Comparison of ENCODE assay signal across 2 cellular contexts in the genomic region with DNA sequence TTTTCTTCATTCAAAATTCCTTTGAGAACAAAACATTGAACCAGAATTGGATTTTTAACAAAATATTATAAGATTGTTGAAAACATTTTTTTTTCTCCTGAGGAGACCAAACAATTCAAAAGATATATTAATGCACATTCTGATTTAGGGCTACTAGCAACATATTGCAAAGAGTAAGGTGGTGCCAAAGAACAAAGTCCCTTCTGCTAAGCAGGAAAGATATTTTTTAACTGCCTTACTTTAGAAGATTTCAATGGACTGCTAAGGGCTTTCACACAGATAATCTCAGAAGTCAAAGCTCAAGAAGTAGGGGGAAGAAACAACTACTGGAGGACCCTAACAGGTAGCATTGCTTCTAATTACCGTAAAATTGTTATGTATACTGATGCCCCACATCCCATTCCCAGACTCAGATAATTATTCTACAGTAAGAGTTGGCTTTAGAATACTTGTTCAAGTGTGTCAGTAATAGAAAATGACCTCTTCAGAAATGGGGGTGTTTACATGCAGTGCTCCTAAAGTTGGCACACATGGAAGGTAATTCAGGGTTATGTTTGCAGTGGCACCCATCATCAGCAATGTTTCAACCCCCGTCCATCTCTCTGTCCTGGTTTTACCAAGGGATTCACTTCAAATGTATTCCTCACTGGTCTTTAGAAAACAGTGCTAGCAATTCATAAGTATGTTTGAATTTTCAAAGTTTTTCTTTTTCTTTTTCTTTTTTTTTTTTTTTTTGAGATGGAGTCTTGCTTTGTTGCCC.
A peak's percentile ranks its signal among the peaks of the same experiment; 100 is the strongest.
TF ChIP-seq lines count a peak whose summit lies in the region.

No MANE protein-coding gene starts in this region.

TF ChIP-seq in liver, 16 proteins besides CTCF, POLR2A, EP300 and RAD21 (continued from another document):
- peak in 1 of 2 donors; percentile 23 for TF ChIP-seq RXRA (IDR thresholded peaks at IDR 0.05)

TF ChIP-seq in HepG2, 621 proteins besides CTCF, POLR2A, EP300 and RAD21:
- TF ChIP-seq, protein P1, sequence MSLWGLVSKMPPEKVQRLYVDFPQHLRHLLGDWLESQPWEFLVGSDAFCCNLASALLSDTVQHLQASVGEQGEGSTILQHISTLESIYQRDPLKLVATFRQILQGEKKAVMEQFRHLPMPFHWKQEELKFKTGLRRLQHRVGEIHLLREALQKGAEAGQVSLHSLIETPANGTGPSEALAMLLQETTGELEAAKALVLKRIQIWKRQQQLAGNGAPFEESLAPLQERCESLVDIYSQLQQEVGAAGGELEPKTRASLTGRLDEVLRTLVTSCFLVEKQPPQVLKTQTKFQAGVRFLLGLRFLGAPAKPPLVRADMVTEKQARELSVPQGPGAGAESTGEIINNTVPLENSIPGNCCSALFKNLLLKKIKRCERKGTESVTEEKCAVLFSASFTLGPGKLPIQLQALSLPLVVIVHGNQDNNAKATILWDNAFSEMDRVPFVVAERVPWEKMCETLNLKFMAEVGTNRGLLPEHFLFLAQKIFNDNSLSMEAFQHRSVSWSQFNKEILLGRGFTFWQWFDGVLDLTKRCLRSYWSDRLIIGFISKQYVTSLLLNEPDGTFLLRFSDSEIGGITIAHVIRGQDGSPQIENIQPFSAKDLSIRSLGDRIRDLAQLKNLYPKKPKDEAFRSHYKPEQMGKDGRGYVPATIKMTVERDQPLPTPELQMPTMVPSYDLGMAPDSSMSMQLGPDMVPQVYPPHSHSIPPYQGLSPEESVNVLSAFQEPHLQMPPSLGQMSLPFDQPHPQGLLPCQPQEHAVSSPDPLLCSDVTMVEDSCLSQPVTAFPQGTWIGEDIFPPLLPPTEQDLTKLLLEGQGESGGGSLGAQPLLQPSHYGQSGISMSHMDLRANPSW (CRISPR knock-in tag; IDR thresholded peaks at IDR 0.05; ENCODE audit: borderline replicate concordance), result no peak
- TF ChIP-seq ZNF10 (CRISPR knock-in tag; IDR thresholded peaks at IDR 0.05; ENCODE audit: borderline replicate concordance, low read depth), result no peak
- TF ChIP-seq, protein P2, sequence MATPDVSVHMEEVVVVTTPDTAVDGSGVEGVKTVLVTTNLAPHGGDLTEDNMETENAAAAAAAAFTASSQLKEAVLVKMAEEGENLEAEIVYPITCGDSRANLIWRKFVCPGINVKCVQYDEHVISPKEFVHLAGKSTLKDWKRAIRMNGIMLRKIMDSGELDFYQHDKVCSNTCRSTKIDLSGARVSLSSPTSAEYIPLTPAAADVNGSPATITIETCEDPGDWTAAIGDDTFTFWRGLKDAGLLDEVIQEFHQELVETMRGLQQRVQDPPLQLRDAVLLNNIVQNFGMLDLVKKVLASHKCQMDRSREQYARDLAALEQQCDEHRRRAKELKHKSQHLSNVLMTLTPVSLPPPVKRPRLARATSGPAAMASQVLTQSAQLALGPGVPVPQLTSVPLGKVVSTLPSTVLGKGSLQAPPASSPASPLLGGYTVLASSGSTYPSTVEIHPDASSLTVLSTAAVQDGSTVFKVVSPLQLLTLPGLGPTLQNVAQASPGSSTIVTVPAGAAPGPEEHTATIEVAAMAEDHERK (CRISPR knock-in tag; IDR thresholded peaks at IDR 0.05; ENCODE audit: low read depth), result no peak
- TF ChIP-seq ZSCAN20 (CRISPR knock-in tag; IDR thresholded peaks at IDR 0.05; ENCODE audit: borderline replicate concordance), result no peak
- no peak for TF ChIP-seq JUNB (CRISPR knock-in tag; IDR thresholded peaks at IDR 0.05; ENCODE audit: borderline replicate concordance)
- TF ChIP-seq GATA4 (IDR thresholded peaks at IDR 0.05; ENCODE audit: borderline replicate concordance, low read depth), result no peak
- TF ChIP-seq SP140L (CRISPR knock-in tag; IDR thresholded peaks at IDR 0.05; ENCODE audit: borderline replicate concordance), result no peak
- TF ChIP-seq EED (CRISPR knock-in tag; IDR thresholded peaks at IDR 0.05), result no peak
